ENCODE assay signal across 1 cellular context in genomic region chr6:27553123-27553904, GRCh38.
TF ChIP-seq lines count a peak whose summit lies in the region.

No MANE protein-coding gene starts in this region.

TF ChIP-seq in K562, 482 proteins besides CTCF, POLR2A, EP300 and RAD21 (continued from another document and continues in another):
- peak; percentile 4; the same call in 1 of the 2 replicates for TF ChIP-seq MGA (IDR thresholded peaks at IDR 0.05)
- TF ChIP-seq CHD2 (IDR thresholded peaks at IDR 0.05; ENCODE audit: low read depth, low read length), result peak; percentile 30; the same call in 1 of the 2 replicates
- TF ChIP-seq CREB3L1 (IDR thresholded peaks at IDR 0.05; ENCODE audit: borderline replicate concordance, low read depth), result peak; percentile 66
- no peak for TF ChIP-seq ZNF740 (CRISPR knock-in tag; IDR thresholded peaks at IDR 0.05)
- no peak for TF ChIP-seq ZNF740 (tag; IDR thresholded peaks at IDR 0.05)
- TF ChIP-seq NR2C2 (CRISPR knock-in tag; IDR thresholded peaks at IDR 0.05), result 0 out of 2 replicates have a peak, but pooled peaks have one; percentile 13
- peak; percentile 40; the same call in 1 of the 2 replicates for TF ChIP-seq NR2C2 (tag; IDR thresholded peaks at IDR 0.05)
- TF ChIP-seq MEF2A (IDR thresholded peaks at IDR 0.05; ENCODE audit: control insufficient read depth, low read depth, low read length), result no peak
- TF ChIP-seq E2F1 (CRISPR knock-in tag; IDR thresholded peaks at IDR 0.05), result peak; percentile 72; the same call in 1 of the 2 replicates
- TF ChIP-seq ARID3B (CRISPR knock-in tag; IDR thresholded peaks at IDR 0.05; ENCODE audit: borderline replicate concordance), result 0 out of 2 replicates have a peak, but pooled peaks have one; percentile 60
- TF ChIP-seq TSHZ1 (CRISPR knock-in tag; IDR thresholded peaks at IDR 0.05), result no peak
- TF ChIP-seq POLR3G (IDR thresholded peaks at IDR 0.05; ENCODE audit: extremely low read depth, insufficient read length, insufficient replicate concordance), result peak; percentile 93
- TF ChIP-seq ETV5 (CRISPR knock-in tag; IDR thresholded peaks at IDR 0.05; ENCODE audit: low read depth), result no peak; the same call in 1 of the 2 replicates
- TF ChIP-seq MYC (IDR thresholded peaks at IDR 0.05; ENCODE audit: low read depth, low read length), result no peak; the same call in 1 of the 2 replicates
- no peak for TF ChIP-seq MYC (CRISPR knock-in tag; IDR thresholded peaks at IDR 0.05; ENCODE audit: borderline replicate concordance, low read depth)
- TF ChIP-seq NCOA1 (IDR thresholded peaks at IDR 0.05; ENCODE audit: low read depth), result peak; percentile 78
- peak; percentile 79; the same call in 1 of the 2 replicates for TF ChIP-seq ZBTB26 (CRISPR knock-in tag; IDR thresholded peaks at IDR 0.05)
- 0 out of 2 replicates have a peak, but pooled peaks have one; percentile 69 for TF ChIP-seq ZHX1 (conservative IDR thresholded peaks at IDR 0.05; ENCODE audit: low read length)
- TF ChIP-seq DNMT1 (IDR thresholded peaks at IDR 0.05), result no peak
- no peak for TF ChIP-seq BCL6 (CRISPR knock-in tag; IDR thresholded peaks at IDR 0.05)
